ENCODE assay signal across 2 cellular contexts in the genomic region with DNA sequence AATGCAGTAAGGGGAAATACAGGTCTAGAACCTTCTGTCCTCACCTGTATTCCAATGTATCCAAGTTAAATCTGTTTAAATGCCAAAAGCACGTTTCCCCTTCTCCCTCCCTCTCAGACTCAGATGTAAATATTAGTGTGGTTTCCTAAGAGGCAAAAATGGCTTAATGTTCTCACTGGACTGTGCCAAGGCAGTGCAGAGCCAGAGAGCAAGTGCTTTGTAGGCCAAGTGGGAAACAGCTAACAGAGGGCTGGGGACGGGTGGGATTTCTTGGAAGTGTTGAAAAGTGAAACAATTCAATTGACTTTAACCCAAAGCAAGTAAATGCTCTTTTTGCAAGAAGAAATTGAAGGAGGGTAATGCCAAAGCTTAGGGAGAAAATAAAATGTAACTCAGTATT.
TF ChIP-seq lines count a peak whose summit lies in the region.

No MANE protein-coding gene starts in this region.

TF ChIP-seq in IMR-90, 13 proteins besides CTCF, POLR2A, EP300 and RAD21:
- no peak for TF ChIP-seq RFX5 (IDR thresholded peaks at IDR 0.05; ENCODE audit: low read depth, low read length)
- no peak for TF ChIP-seq FOS (IDR thresholded peaks at IDR 0.05; ENCODE audit: low read depth, low read length)
- TF ChIP-seq, protein P1, sequence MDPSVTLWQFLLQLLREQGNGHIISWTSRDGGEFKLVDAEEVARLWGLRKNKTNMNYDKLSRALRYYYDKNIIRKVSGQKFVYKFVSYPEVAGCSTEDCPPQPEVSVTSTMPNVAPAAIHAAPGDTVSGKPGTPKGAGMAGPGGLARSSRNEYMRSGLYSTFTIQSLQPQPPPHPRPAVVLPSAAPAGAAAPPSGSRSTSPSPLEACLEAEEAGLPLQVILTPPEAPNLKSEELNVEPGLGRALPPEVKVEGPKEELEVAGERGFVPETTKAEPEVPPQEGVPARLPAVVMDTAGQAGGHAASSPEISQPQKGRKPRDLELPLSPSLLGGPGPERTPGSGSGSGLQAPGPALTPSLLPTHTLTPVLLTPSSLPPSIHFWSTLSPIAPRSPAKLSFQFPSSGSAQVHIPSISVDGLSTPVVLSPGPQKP (IDR thresholded peaks at IDR 0.05; ENCODE audit: borderline replicate concordance, low read depth, low read length): no peak
- TF ChIP-seq, protein P2, sequence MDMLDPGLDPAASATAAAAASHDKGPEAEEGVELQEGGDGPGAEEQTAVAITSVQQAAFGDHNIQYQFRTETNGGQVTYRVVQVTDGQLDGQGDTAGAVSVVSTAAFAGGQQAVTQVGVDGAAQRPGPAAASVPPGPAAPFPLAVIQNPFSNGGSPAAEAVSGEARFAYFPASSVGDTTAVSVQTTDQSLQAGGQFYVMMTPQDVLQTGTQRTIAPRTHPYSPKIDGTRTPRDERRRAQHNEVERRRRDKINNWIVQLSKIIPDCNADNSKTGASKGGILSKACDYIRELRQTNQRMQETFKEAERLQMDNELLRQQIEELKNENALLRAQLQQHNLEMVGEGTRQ (IDR thresholded peaks at IDR 0.05; ENCODE audit: low read depth, low read length): no peak
- TF ChIP-seq MXI1 (IDR thresholded peaks at IDR 0.05; ENCODE audit: borderline replicate concordance, low read depth, low read length): no peak
- no peak for TF ChIP-seq MAZ (IDR thresholded peaks at IDR 0.05; ENCODE audit: borderline replicate concordance, low read depth, low read length)
- no peak for TF ChIP-seq RCOR1 (IDR thresholded peaks at IDR 0.05; ENCODE audit: insufficient replicate concordance, low read length)
- no peak for TF ChIP-seq MAFK (IDR thresholded peaks at IDR 0.05; ENCODE audit: low read depth, low read length)
- no peak for TF ChIP-seq NFE2L2 (IDR thresholded peaks at IDR 0.05; ENCODE audit: low read depth, low read length)
- TF ChIP-seq BHLHE40 (IDR thresholded peaks at IDR 0.05; ENCODE audit: low read depth, low read length): no peak
- TF ChIP-seq CHD1 (IDR thresholded peaks at IDR 0.05; ENCODE audit: low read depth, low read length): no peak

TF ChIP-seq in SK-N-SH, 30 proteins besides CTCF, POLR2A, EP300 and RAD21:
- TF ChIP-seq FOXM1 (IDR thresholded peaks at IDR 0.05; ENCODE audit: low read depth): no peak
- TF ChIP-seq MXI1 (IDR thresholded peaks at IDR 0.05; ENCODE audit: low read depth, low read length): no peak
- no peak for TF ChIP-seq SIN3A (IDR thresholded peaks at IDR 0.05; ENCODE audit: borderline replicate concordance, low read depth, low read length)
- TF ChIP-seq, protein P3, sequence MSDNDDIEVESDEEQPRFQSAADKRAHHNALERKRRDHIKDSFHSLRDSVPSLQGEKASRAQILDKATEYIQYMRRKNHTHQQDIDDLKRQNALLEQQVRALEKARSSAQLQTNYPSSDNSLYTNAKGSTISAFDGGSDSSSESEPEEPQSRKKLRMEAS (IDR thresholded peaks at IDR 0.05; ENCODE audit: low read depth): no peak
- TF ChIP-seq, protein P4, sequence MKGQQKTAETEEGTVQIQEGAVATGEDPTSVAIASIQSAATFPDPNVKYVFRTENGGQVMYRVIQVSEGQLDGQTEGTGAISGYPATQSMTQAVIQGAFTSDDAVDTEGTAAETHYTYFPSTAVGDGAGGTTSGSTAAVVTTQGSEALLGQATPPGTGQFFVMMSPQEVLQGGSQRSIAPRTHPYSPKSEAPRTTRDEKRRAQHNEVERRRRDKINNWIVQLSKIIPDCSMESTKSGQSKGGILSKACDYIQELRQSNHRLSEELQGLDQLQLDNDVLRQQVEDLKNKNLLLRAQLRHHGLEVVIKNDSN (IDR thresholded peaks at IDR 0.05; ENCODE audit: borderline replicate concordance, low read depth): no peak
- TF ChIP-seq YY1 (IDR thresholded peaks at IDR 0.05; ENCODE audit: low read depth): no peak
- TF ChIP-seq, protein P5, sequence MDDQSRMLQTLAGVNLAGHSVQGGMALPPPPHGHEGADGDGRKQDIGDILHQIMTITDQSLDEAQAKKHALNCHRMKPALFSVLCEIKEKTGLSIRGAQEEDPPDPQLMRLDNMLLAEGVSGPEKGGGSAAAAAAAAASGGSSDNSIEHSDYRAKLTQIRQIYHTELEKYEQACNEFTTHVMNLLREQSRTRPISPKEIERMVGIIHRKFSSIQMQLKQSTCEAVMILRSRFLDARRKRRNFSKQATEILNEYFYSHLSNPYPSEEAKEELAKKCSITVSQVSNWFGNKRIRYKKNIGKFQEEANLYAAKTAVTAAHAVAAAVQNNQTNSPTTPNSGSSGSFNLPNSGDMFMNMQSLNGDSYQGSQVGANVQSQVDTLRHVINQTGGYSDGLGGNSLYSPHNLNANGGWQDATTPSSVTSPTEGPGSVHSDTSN (IDR thresholded peaks at IDR 0.05): no peak
- TF ChIP-seq CHD2 (IDR thresholded peaks at IDR 0.05; ENCODE audit: low read length, partially characterized antibody): no peak
- TF ChIP-seq NFIC (IDR thresholded peaks at IDR 0.05; ENCODE audit: borderline replicate concordance): no peak
- TF ChIP-seq TEAD4 (IDR thresholded peaks at IDR 0.05; ENCODE audit: borderline replicate concordance, insufficient read depth): no peak
